ENCODE assay signal across 1 cellular context in the genomic region with DNA sequence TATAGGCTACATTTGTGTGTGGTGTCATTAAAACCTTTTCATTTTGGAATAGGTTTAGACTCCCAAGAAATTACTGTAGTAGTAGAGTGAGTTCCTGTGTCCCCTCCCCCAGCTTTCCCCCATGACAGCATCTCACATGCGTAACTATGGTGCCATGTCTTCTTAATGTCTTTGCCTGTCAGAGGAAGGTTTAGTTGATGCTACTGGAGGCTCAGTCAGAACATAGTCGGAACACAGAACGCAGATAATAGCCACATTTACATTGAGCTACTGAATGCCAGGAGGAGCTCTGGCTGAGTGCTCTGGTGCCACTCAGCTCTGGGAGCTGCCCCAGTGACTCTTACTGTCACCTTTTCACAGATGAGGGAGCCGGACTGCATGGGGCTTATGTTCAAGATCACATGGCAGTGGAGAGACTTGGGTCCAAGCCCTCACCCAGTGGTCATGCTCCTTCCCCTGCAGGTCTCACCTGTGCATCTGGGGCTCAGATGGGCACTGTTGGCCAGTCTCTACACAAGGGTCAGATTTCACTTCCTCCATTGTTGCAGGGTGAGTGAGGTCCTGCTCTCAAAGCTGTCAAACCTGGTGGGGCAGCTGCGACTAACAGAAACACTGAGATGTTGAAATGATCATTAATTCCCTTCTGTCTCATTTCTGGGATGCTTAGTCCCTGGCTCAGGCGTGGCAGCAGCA.
TF ChIP-seq lines count a peak whose summit lies in the region.

No MANE protein-coding gene starts in this region.

TF ChIP-seq in HepG2, 621 proteins besides CTCF, POLR2A, EP300 and RAD21 (continued from another document):
- TF ChIP-seq, protein P1, sequence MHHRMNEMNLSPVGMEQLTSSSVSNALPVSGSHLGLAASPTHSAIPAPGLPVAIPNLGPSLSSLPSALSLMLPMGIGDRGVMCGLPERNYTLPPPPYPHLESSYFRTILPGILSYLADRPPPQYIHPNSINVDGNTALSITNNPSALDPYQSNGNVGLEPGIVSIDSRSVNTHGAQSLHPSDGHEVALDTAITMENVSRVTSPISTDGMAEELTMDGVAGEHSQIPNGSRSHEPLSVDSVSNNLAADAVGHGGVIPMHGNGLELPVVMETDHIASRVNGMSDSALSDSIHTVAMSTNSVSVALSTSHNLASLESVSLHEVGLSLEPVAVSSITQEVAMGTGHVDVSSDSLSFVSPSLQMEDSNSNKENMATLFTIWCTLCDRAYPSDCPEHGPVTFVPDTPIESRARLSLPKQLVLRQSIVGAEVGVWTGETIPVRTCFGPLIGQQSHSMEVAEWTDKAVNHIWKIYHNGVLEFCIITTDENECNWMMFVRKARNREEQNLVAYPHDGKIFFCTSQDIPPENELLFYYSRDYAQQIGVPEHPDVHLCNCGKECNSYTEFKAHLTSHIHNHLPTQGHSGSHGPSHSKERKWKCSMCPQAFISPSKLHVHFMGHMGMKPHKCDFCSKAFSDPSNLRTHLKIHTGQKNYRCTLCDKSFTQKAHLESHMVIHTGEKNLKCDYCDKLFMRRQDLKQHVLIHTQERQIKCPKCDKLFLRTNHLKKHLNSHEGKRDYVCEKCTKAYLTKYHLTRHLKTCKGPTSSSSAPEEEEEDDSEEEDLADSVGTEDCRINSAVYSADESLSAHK (CRISPR knock-in tag; IDR thresholded peaks at IDR 0.05; ENCODE audit: borderline replicate concordance) = no peak
- TF ChIP-seq, protein P2, sequence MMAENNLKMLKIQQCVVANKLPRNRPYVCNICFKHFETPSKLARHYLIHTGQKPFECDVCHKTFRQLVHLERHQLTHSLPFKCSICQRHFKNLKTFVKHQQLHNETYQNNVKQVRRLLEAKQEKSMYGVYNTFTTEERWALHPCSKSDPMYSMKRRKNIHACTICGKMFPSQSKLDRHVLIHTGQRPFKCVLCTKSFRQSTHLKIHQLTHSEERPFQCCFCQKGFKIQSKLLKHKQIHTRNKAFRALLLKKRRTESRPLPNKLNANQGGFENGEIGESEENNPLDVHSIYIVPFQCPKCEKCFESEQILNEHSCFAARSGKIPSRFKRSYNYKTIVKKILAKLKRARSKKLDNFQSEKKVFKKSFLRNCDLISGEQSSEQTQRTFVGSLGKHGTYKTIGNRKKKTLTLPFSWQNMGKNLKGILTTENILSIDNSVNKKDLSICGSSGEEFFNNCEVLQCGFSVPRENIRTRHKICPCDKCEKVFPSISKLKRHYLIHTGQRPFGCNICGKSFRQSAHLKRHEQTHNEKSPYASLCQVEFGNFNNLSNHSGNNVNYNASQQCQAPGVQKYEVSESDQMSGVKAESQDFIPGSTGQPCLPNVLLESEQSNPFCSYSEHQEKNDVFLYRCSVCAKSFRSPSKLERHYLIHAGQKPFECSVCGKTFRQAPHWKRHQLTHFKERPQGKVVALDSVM (CRISPR knock-in tag; IDR thresholded peaks at IDR 0.05) = no peak
- TF ChIP-seq ZNF333 (CRISPR knock-in tag; IDR thresholded peaks at IDR 0.05; ENCODE audit: borderline replicate concordance) (no peak), ZNF672 (CRISPR knock-in tag; IDR thresholded peaks at IDR 0.05) (no peak)
- TF ChIP-seq, protein P3, sequence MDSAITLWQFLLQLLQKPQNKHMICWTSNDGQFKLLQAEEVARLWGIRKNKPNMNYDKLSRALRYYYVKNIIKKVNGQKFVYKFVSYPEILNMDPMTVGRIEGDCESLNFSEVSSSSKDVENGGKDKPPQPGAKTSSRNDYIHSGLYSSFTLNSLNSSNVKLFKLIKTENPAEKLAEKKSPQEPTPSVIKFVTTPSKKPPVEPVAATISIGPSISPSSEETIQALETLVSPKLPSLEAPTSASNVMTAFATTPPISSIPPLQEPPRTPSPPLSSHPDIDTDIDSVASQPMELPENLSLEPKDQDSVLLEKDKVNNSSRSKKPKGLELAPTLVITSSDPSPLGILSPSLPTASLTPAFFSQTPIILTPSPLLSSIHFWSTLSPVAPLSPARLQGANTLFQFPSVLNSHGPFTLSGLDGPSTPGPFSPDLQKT (CRISPR knock-in tag; IDR thresholded peaks at IDR 0.05; ENCODE audit: borderline replicate concordance) = no peak
- TF ChIP-seq, protein P4, sequence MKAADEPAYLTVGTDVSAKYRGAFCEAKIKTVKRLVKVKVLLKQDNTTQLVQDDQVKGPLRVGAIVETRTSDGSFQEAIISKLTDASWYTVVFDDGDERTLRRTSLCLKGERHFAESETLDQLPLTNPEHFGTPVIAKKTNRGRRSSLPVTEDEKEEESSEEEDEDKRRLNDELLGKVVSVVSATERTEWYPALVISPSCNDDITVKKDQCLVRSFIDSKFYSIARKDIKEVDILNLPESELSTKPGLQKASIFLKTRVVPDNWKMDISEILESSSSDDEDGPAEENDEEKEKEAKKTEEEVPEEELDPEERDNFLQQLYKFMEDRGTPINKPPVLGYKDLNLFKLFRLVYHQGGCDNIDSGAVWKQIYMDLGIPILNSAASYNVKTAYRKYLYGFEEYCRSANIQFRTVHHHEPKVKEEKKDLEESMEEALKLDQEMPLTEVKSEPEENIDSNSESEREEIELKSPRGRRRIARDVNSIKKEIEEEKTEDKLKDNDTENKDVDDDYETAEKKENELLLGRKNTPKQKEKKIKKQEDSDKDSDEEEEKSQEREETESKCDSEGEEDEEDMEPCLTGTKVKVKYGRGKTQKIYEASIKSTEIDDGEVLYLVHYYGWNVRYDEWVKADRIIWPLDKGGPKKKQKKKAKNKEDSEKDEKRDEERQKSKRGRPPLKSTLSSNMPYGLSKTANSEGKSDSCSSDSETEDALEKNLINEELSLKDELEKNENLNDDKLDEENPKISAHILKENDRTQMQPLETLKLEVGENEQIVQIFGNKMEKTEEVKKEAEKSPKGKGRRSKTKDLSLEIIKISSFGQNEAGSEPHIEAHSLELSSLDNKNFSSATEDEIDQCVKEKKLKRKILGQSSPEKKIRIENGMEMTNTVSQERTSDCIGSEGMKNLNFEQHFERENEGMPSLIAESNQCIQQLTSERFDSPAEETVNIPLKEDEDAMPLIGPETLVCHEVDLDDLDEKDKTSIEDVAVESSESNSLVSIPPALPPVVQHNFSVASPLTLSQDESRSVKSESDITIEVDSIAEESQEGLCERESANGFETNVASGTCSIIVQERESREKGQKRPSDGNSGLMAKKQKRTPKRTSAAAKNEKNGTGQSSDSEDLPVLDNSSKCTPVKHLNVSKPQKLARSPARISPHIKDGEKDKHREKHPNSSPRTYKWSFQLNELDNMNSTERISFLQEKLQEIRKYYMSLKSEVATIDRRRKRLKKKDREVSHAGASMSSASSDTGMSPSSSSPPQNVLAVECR (CRISPR knock-in tag; IDR thresholded peaks at IDR 0.05; ENCODE audit: borderline replicate concordance) = no peak
